Comparison of ENCODE assay signal across 8 cellular contexts in genomic region chr10:43396061-43396927, GRCh38. TPM values are rescaled to one million over a fixed set of nuclear protein-coding genes. Genes with fewer than 3 reads are reported as not detected.
DNase-seq lines count a peak whose midpoint lies in the region; ATAC-seq, FAIRE-seq and TF ChIP-seq lines count a peak whose summit lies in the region.

No MANE protein-coding gene starts in this region.

- no peak overlapping the region for H2AFZ ChIP-seq in smooth muscle cell (ENCODE audit: low read depth)

- H3K27me3 ChIP-seq in smooth muscle cell (ENCODE audit: low read depth) = no peaks in the 10 kb centered on the region

- H3K4me2 ChIP-seq in smooth muscle cell = peak overlapping the region; percentile 98

- peaks cover 99% of the 10 kb centered on the region for H4K20me1 ChIP-seq in smooth muscle cell (ENCODE audit: low read depth)

- H3K36me3 ChIP-seq in smooth muscle cell (ENCODE audit: low read depth) = no peaks in the 10 kb centered on the region

- 0 out of 2 replicates have a peak, but pooled peaks have one; percentile 40 for TF ChIP-seq POLR2A in GM12892 (IDR thresholded peaks at IDR 0.05; ENCODE audit: low read depth, low read length)

- WGBS in smooth muscle cell (ENCODE audit: low lambda C conversion rate) = 2% methylated on average over 57 of the region's 71 CpGs

- no peaks in the 10 kb centered on the region for H3K9me3 ChIP-seq in smooth muscle cell (replicated peaks; ENCODE audit: low read depth)

- peaks cover 14% of the 10 kb centered on the region for H3K4me1 ChIP-seq in smooth muscle cell (ENCODE audit: low read depth)

- peaks cover 17% of the 10 kb centered on the region for H3F3A ChIP-seq in smooth muscle cell (ENCODE audit: low read depth)

- TF ChIP-seq CTCF in WI38 (IDR thresholded peaks at IDR 0.05; ENCODE audit: low read depth, low read length) (no peak), smooth muscle cell (IDR thresholded peaks at IDR 0.05; ENCODE audit: borderline replicate concordance, insufficient read depth, poor library complexity, severe bottlenecking) (no peak)

- peak overlapping the region; percentile 82 for H3K9ac ChIP-seq in smooth muscle cell (ENCODE audit: low read depth)

- FAIRE-seq in GM12892 (lab: Jason Lieb, UNC) (peak; percentile 77), urothelium cell line (lab: Jason Lieb, UNC) (no peak)

- peak; percentile 60 for ATAC-seq in HG02610 (IDR thresholded peaks at IDR 0.05; ENCODE audit: unreplicated experiment)

- H3K27ac ChIP-seq in caudate nucleus (ENCODE audit: low read depth, low read length) (peak overlapping the region; percentile 92), smooth muscle cell (ENCODE audit: low read depth) (peak overlapping the region; percentile 88)

- H3K4me3 ChIP-seq in WI38 (ENCODE audit: low read depth, low read length) (peak overlapping the region; percentile 59), smooth muscle cell (peak overlapping the region; percentile 72)

- H3K79me2 ChIP-seq in smooth muscle cell (ENCODE audit: low read depth) = peaks cover 94% of the 10 kb centered on the region

- DNase-seq in GM12892 (ENCODE audit: insufficient read length) (peak; percentile 86), NCI-H1105 (lab: John Stamatoyannopoulos, UW) (peak; percentile 55), caudate nucleus (lab: John Stamatoyannopoulos, UW) (peak in 56 of 61 donors; percentile 24 to 82 (median 60)), iris pigment epithelial cell (ENCODE audit: low read depth) (peak; percentile 78), smooth muscle cell (lab: John Stamatoyannopoulos, UW; ENCODE audit: unreplicated experiment) (peak; percentile 65), urothelium cell line (ENCODE audit: low spot score) (no peak)

RNA-seq across cellular contexts. Expression of gene HNRNPF, which starts 12.7 kb away (rescaled TPM):
- polyA plus RNA-seq in GM12892 (2012; ENCODE audit: missing spikeins) = 192 TPM
- total RNA-seq in smooth muscle cell = 112 and 119 TPM in 2 replicates
- polyA plus RNA-seq in smooth muscle cell = 71.9 and 83.9 TPM in 2 replicates

RNA-seq across cellular contexts. Expression of gene FXYD4, which starts 24.9 kb away (rescaled TPM):
- not detected for polyA plus RNA-seq in GM12892 (2012; ENCODE audit: missing spikeins)
- total RNA-seq in smooth muscle cell = not detected in 2 replicates
- not detected in 2 replicates for polyA plus RNA-seq in smooth muscle cell

RNA-seq across cellular contexts. Expression of gene ZNF487, which starts 40.6 kb away (rescaled TPM):
- polyA plus RNA-seq in GM12892 (2012; ENCODE audit: missing spikeins) = 0.70 TPM
- 6.4 and 9.6 TPM in 2 replicates for total RNA-seq in smooth muscle cell
- 4.6 and 5.1 TPM in 2 replicates for polyA plus RNA-seq in smooth muscle cell
